9 cellular contexts compared by ENCODE assay signal in genomic region chr1:159916240-159917051, GRCh38. TPM values are rescaled to one million over a fixed set of nuclear protein-coding genes. Genes with fewer than 3 reads are reported as not detected.
DNase-seq lines count a peak whose midpoint lies in the region; ATAC-seq, FAIRE-seq and TF ChIP-seq lines count a peak whose summit lies in the region.
"Had no signal": no experiment of that assay in that cellular context is flagged by ENCODE, and none has a peak within 500 bp of the region (broad histone marks: within the 10 kb centered on the region; RNA-seq: fewer than 3 reads in every experiment).

No MANE protein-coding gene starts in this region.

- CTCF ChIA-PET in T-cell (lab: Charles Lee), result interaction anchor here in 1 of 2 donors (0.7 to 0.9 kb wide), 2 partner anchors 16 to 119 kb away, joined by 3 read pairs; no protein-coding TSS in a partner anchor

- no peaks in the 10 kb centered on the region for H3K9me3 Mint-ChIP-seq in T-cell

- DNase-seq in 8988T (peak; percentile 69), GM12892 (ENCODE audit: insufficient read length) (no peak), T-cell (no peak), left ventricle myocardium inferior (no peak), spleen (peak; percentile 64), SIG-M5 (lab: John Stamatoyannopoulos, UW) (no peak), NCI-H2196 (lab: John Stamatoyannopoulos, UW; ENCODE audit: unreplicated experiment) (no peak)

- intact Hi-C loops in left ventricle myocardium inferior (cut with micrococcal nuclease) (no loop called here), spleen (cut with DNase I; ENCODE audit: low total_unique reads) (no loop called here)

- H3K36me3 Mint-ChIP-seq in T-cell, result peaks cover 44% of the 10 kb centered on the region

- no peaks in the 10 kb centered on the region for H3K27me3 ChIP-seq in left ventricle myocardium inferior (ENCODE audit: low read depth)
- no peaks in the 10 kb centered on the region for H3K27me3 ChIP-seq in spleen (replicated peaks in 1 of 7)

- peak overlapping the region; percentile 70 to 84 for H3K27ac Mint-ChIP-seq in T-cell

- H3K4me1 ChIP-seq in left ventricle myocardium inferior (peaks cover 72% of the 10 kb centered on the region), spleen (peaks cover 25 to 95% (median 56%) of the 10 kb centered on the region in 6 donors)

- TF ChIP-seq POLR2A in GM12892 (IDR thresholded peaks at IDR 0.05; ENCODE audit: low read depth, low read length) (peak; percentile 44; the same call in 1 of the 2 replicates), spleen (IDR thresholded peaks at IDR 0.05) (no peak)

- no peak for FAIRE-seq in GM12892 (lab: Jason Lieb, UNC)

- 66 to 79% (median 72%) methylated on average over 9 of the region's 9 CpGs for WGBS in spleen, 5 donors

- peak overlapping the region; percentile 63 for H3K27ac ChIP-seq in left ventricle myocardium inferior (replicated peaks)
- H3K27ac ChIP-seq in spleen, result peak overlapping the region in 7 of 8 donors; percentile 27 to 94 (median 51)

- POLR2A ChIA-PET in T-cell (lab: Charles Lee), result interaction anchor here in 1 of 2 donors (2.9 kb wide), 1 partner anchor 8 kb away, joined by 16 read pairs; the partner anchor contains the start of gene TAGLN2

- no peaks in the 10 kb centered on the region for H3K9me3 ChIP-seq in left ventricle myocardium inferior (replicated peaks)
- no peaks in the 10 kb centered on the region for H3K9me3 ChIP-seq in spleen

- H3K4me3 Mint-ChIP-seq in T-cell, result no peak overlapping the region

- H3K36me3 ChIP-seq in left ventricle myocardium inferior (peaks cover 47% of the 10 kb centered on the region), spleen (peaks cover 7 to 68% (median 41%) of the 10 kb centered on the region in 6 donors)

- TF ChIP-seq CTCF in left ventricle myocardium inferior (IDR thresholded peaks at IDR 0.05; ENCODE audit: borderline replicate concordance), result no peak
- no peak for TF ChIP-seq CTCF in spleen (IDR thresholded peaks at IDR 0.05 in 8 of 11, conservative IDR thresholded peaks at IDR 0.05 in 3 of 11)

- H3K27me3 Mint-ChIP-seq in T-cell, result no peaks in the 10 kb centered on the region

- H3K4me3 ChIP-seq in left ventricle myocardium inferior (no peak overlapping the region), spleen (no peak overlapping the region)

- peaks cover 74 to 87% (median 86%) of the 10 kb centered on the region in 3 donors for H3K4me1 Mint-ChIP-seq in T-cell

- ATAC-seq in T-cell (replicated peaks in 1 of 4) (no peak), HG02981 (IDR thresholded peaks at IDR 0.05; ENCODE audit: unreplicated experiment) (no peak)

RNA-seq across cellular contexts. Expression of gene TAGLN2, which starts 8.9 kb away (rescaled TPM):
- 500 TPM for polyA plus RNA-seq in GM12892 (2012; ENCODE audit: missing spikeins)
- total RNA-seq in T-cell, result 100 to 1,000 TPM; 210 to 372 (median 245) TPM
- 110 TPM for total RNA-seq in left ventricle myocardium inferior
- 100 to 1,000 TPM; 341 to 505 (median 407) TPM for total RNA-seq in spleen
- 100 to 1,000 TPM; 351 to 525 (median 475) TPM for polyA plus RNA-seq in spleen

RNA-seq across cellular contexts. Expression of gene CFAP45, which starts 16.5 kb away (rescaled TPM):
- polyA plus RNA-seq in GM12892 (2012; ENCODE audit: missing spikeins), result 1.00 TPM
- 1 to 10 TPM; 1.2 to 4.7 (median 1.5) TPM for total RNA-seq in T-cell
- total RNA-seq in left ventricle myocardium inferior, result 1.1 TPM
- total RNA-seq in spleen, result 1 to 10 TPM; 1.1 to 3.0 (median 2.0) TPM
- polyA plus RNA-seq in spleen, result 1 to 10 TPM in 2 of 3 donors, under 1 TPM in 1; 0.58 to 2.8 (median 1.2) TPM

RNA-seq across cellular contexts. Expression of gene IGSF9, which starts 29.0 kb away (rescaled TPM):
- polyA plus RNA-seq in GM12892 (2012; ENCODE audit: missing spikeins), result not detected
- under 1 TPM in 3 of 5 donors, not detected in 2; 0.06 to 0.16 (median 0.12) TPM for total RNA-seq in T-cell
- total RNA-seq in left ventricle myocardium inferior, result 0.25 TPM
- total RNA-seq in spleen, result 1 to 10 TPM in 4 of 7 donors, under 1 TPM in 3; 0.64 to 2.1 (median 1.1) TPM
- under 1 TPM; 0.12 to 0.80 (median 0.46) TPM for polyA plus RNA-seq in spleen

RNA-seq across cellular contexts. Expression of gene SLAMF9, which starts 37.6 kb away (rescaled TPM):
- polyA plus RNA-seq in GM12892 (2012; ENCODE audit: missing spikeins), result not detected
- total RNA-seq in T-cell (not detected), left ventricle myocardium inferior (not detected), spleen (1 to 10 TPM in 1 of 7 donors, under 1 TPM in 2, not detected in 4; 0.67 to 1.3 (median 0.89) TPM)
- under 1 TPM; 0.14 to 0.26 (median 0.22) TPM for polyA plus RNA-seq in spleen
- total RNA-seq: temporal lobe had no signal

RNA-seq across cellular contexts. Expression of gene VSIG8, which starts 54.0 kb away (rescaled TPM):
- not detected for polyA plus RNA-seq in GM12892 (2012; ENCODE audit: missing spikeins)
- not detected for total RNA-seq in T-cell
- not detected for total RNA-seq in left ventricle myocardium inferior
- total RNA-seq in spleen, result under 1 TPM in 1 of 7 donors, not detected in 6; 0.33 TPM
- polyA plus RNA-seq in spleen, result under 1 TPM; 0.03 to 0.43 (median 0.13) TPM
- total RNA-seq: temporal lobe had no signal

Comparison
In these comparisons a context has a peak if more than half of its experiments do, and no peak if none do; other contexts are left out.
1. DNase-seq: peak in 8988T (single experiment) and spleen (single experiment); none in GM12892 (single experiment), T-cell (0 of 34), left ventricle myocardium inferior (single experiment), SIG-M5 (single experiment) and NCI-H2196 (single experiment).